Comparison of ENCODE assay signal across 9 cellular contexts in the genomic region with DNA sequence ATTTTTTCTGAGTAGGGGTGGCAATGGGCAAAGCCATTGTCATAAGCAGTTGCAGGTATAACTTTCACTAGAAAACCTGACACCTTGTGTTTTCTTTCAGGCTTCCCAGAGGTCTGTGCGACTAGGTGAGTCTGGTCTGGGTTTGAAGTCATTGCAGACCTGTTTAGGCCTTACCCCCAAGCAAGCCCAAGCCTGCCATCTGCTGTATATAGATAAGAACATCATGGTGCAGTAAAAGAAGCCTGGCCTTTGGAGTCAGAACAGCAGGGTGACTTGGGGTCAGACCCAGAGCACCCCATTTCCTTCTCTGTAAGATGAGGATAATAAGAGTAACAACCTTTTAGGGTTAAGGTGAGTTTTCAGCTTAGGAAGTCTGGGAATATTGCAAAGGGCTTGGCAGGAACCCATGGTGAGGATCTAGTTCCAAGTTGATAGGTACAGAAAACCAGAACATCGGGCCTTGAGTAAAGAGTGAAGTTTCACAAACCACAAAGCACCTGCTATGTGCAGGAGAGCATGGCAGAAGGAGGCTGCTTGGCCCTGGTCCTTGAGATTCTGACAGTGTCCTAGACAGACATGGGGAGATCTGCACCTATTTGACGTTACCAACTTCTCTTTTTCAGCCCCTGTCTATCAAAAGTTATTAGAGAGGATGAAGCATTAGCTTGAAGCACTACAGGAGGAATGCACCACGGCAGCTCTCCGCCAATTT. TPM values are rescaled to one million over a fixed set of nuclear protein-coding genes. Genes with fewer than 3 reads are reported as not detected.
A peak's percentile ranks its signal among the peaks of the same experiment; 100 is the strongest.
DNase-seq lines count a peak whose midpoint lies in the region; ATAC-seq and TF ChIP-seq lines count a peak whose summit lies in the region.
"Had no signal": no experiment of that assay in that cellular context is flagged by ENCODE, and none has a peak within 500 bp of the region (broad histone marks: within the 10 kb centered on the region; RNA-seq: fewer than 3 reads in every experiment).

No MANE protein-coding gene starts in this region.

- DNase-seq in left ventricle myocardium inferior (no peak), left cardiac atrium (no peak), GM23248 (peak; percentile 69), MV-4-11 (lab: John Stamatoyannopoulos, UW) (peak; percentile 28), adrenal gland (peak in 1 of 7 donors; percentile 49), right lobe of liver (peak in 1 of 3 donors; percentile 68), GM20000 (ENCODE audit: low spot score) (no peak), occipital lobe (lab: John Stamatoyannopoulos, UW) (no peak)

- TF ChIP-seq CTCF in left ventricle myocardium inferior (IDR thresholded peaks at IDR 0.05; ENCODE audit: borderline replicate concordance) (peak; percentile 61), adrenal gland (IDR thresholded peaks at IDR 0.05) (peak in 5 of 6 experiments; percentile 22 to 37 (median 26)), right lobe of liver (IDR thresholded peaks at IDR 0.05) (peak; percentile 36 to 72 (median 64)), GM20000 (IDR thresholded peaks at IDR 0.05; ENCODE audit: extremely low read depth, missing control alignments) (no peak)

- peaks cover 43% of the 10 kb centered on the region for H3K36me3 ChIP-seq in left ventricle myocardium inferior
- H3K36me3 ChIP-seq in GM23248 (ENCODE audit: low read depth), result peaks cover 64% of the 10 kb centered on the region
- peaks cover 0 to 28% of the 10 kb centered on the region in 2 donors for H3K36me3 ChIP-seq in adrenal gland (replicated peaks in 1 of 2)
- no peaks in the 10 kb centered on the region for H3K36me3 ChIP-seq in right lobe of liver

- H3K4me3 ChIP-seq in left ventricle myocardium inferior (no peak overlapping the region), GM23248 (no peak overlapping the region), adrenal gland (no peak overlapping the region), right lobe of liver (no peak overlapping the region)

- WGBS in GM23248 (ENCODE audit: low coverage in 1 of 2, low lambda C conversion rate in 2 of 2, missing lambda C conversion rate in 2 of 2), 2 experiments, result 85 to 89% methylated on average over 5 of the region's 5 CpGs
- 84 to 87% (median 86%) methylated on average over 5 of the region's 5 CpGs for WGBS in adrenal gland, 4 donors
- 71% methylated on average over 4 of the region's 5 CpGs for WGBS in right lobe of liver (ENCODE audit: insufficient coverage, low coverage, low lambda C conversion rate, missing lambda C conversion rate)

- no peaks in the 10 kb centered on the region for H3K9me3 ChIP-seq in left ventricle myocardium inferior (replicated peaks)
- no peaks in the 10 kb centered on the region for H3K9me3 ChIP-seq in GM23248 (ENCODE audit: low read depth)
- no peaks in the 10 kb centered on the region for H3K9me3 ChIP-seq in adrenal gland (replicated peaks in 1 of 3)
- H3K9me3 ChIP-seq in right lobe of liver, result no peaks in the 10 kb centered on the region

- H3K79me2 ChIP-seq in GM23248 (ENCODE audit: insufficient read depth), result no peaks in the 10 kb centered on the region

- in situ Hi-C loops in GM23248 (cut with MboI), result no loop called here

- H3F3A ChIP-seq in GM23248 (ENCODE audit: insufficient read depth), result peaks cover 94% of the 10 kb centered on the region

- H3K27ac ChIP-seq in left ventricle myocardium inferior (replicated peaks) (no peak overlapping the region), GM23248 (peak overlapping the region; percentile 92), adrenal gland (no peak overlapping the region), right lobe of liver (peak overlapping the region in 1 of 3 donors; percentile 20)
- H3K27ac ChIP-seq: epithelial cell of prostate had no signal

- H2AFZ ChIP-seq in GM23248, result no peak overlapping the region

- no peak overlapping the region for H3K4me2 ChIP-seq in GM23248 (ENCODE audit: unreplicated experiment)

- no peaks in the 10 kb centered on the region for H3K9me2 ChIP-seq in GM23248 (ENCODE audit: insufficient read depth)

- H3K27me3 ChIP-seq in left ventricle myocardium inferior (ENCODE audit: low read depth) (no peaks in the 10 kb centered on the region), GM23248 (replicated peaks; ENCODE audit: insufficient read depth) (no peaks in the 10 kb centered on the region), adrenal gland (no peaks in the 10 kb centered on the region), right lobe of liver (no peaks in the 10 kb centered on the region)

- no peak for ATAC-seq in left cardiac atrium
- peak; percentile 17 to 72 (median 53) for ATAC-seq in right lobe of liver

- TF ChIP-seq POLR2A in adrenal gland (IDR thresholded peaks at IDR 0.05), result no peak
- TF ChIP-seq POLR2A in right lobe of liver (IDR thresholded peaks at IDR 0.05), result no peak

- H4K20me1 ChIP-seq in GM23248 (ENCODE audit: insufficient read depth), result no peaks in the 10 kb centered on the region

- H3K9ac ChIP-seq in GM23248, result no peak overlapping the region

- peaks cover 38% of the 10 kb centered on the region for H3K4me1 ChIP-seq in left ventricle myocardium inferior
- peaks cover 49% of the 10 kb centered on the region for H3K4me1 ChIP-seq in GM23248 (ENCODE audit: insufficient read depth)
- H3K4me1 ChIP-seq in adrenal gland (replicated peaks in 1 of 2), result no peaks in the 10 kb centered on the region
- peaks cover 0 to 40% (median 14%) of the 10 kb centered on the region in 4 donors for H3K4me1 ChIP-seq in right lobe of liver

- intact Hi-C loops in left ventricle myocardium inferior (cut with micrococcal nuclease), result loop anchor here (5.0 kb wide), 1 partner anchor 120 kb away; no protein-coding TSS in a partner anchor
- intact Hi-C loops in left cardiac atrium (cut with DNase I), result loop anchor here (2.0 to 10.0 kb wide), 4 partner anchors 88 to 118 kb away; no protein-coding TSS in a partner anchor
- intact Hi-C loops in adrenal gland (cut with DNase I), result loop anchor here in 1 of 2 donors (10.0 kb wide), 1 partner anchor 178 kb away; no protein-coding TSS in a partner anchor
- intact Hi-C loops in right lobe of liver (cut with DNase I), result no loop called here

RNA-seq across cellular contexts. Expression of a gene that starts 33.9 kb away (rescaled TPM):
- 43.4 TPM for total RNA-seq in left ventricle myocardium inferior
- total RNA-seq in left cardiac atrium, result 100 to 1,000 TPM in 1 of 2 donors, 10 to 100 TPM in 1; 79.7 to 130 TPM
- 7,109 and 7,351 TPM in 2 replicates for total RNA-seq in GM23248 (2014; rRNA removed; shearing (Covaris generic))
- 7,159 and 7,358 TPM in 2 replicates for polyA plus RNA-seq in GM23248 (2016; fragmentation: Nextera tagmentation; extraction: Ambion mirVana)
- total RNA-seq in adrenal gland, result 100 to 1,000 TPM in 5 of 8 donors, 10 to 100 TPM in 3; 48.4 to 200 (median 123) TPM
- 100 to 1,000 TPM in 2 of 3 donors, 10 to 100 TPM in 1; 42.9 to 126 (median 103) TPM for polyA plus RNA-seq in adrenal gland
- total RNA-seq in right lobe of liver, result 100 to 1,000 TPM in 3 of 6 experiments, 10 to 100 TPM in 3; 30.7 to 143 (median 87.2) TPM
- 4.2 TPM for total RNA-seq in occipital lobe

Comparison
In these comparisons a context has a peak if more than half of its experiments do, and no peak if none do; other contexts are left out.
1. DNase-seq: peak in GM23248 (single experiment) and MV-4-11 (single experiment); none in left ventricle myocardium inferior (single experiment), left cardiac atrium (single experiment), GM20000 (single experiment) and occipital lobe (single experiment).
2. ATAC-seq: peak in right lobe of liver (4 of 4); none in left cardiac atrium (0 of 2).
3. RNA of a gene that starts 33.9 kb away (total RNA-seq): 7,109 to 7,351 TPM in GM23248; 48.4 to 200 TPM in adrenal gland, 79.7 to 130 TPM in left cardiac atrium, 30.7 to 143 TPM in right lobe of liver, 43.4 TPM in left ventricle myocardium inferior (single experiment) and 4.2 TPM in occipital lobe (single experiment); every median in the first group is over 10 times any median in the second.
4. intact Hi-C loops: an anchor here in left ventricle myocardium inferior (5.0 kb wide) and left cardiac atrium (2.0 to 10.0 kb wide); none called in right lobe of liver.